15 cellular contexts compared by ENCODE assay signal in the genomic region with DNA sequence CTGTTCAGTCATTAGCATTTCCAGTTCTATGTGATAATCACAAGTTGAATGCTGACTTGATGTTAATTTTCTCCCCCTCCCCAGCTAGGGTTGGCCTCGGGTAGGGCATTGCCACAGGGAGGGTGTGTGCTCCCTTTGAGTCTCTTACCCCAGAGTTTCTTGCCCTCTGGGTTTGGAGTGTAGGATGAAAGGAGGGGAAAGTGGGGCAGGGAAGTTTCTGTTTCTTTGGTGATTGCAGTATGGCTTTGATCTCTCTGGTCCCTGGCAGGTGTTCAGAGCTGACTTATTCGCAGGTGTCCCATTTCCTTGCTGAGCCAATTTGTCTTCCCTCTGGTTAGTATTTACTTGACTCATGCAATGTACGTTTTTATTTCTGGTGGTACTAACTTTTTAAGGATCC.
DNase-seq lines count a peak whose midpoint lies in the region; ATAC-seq and TF ChIP-seq lines count a peak whose summit lies in the region.
"Had no signal": no experiment of that assay in that cellular context is flagged by ENCODE, and none has a peak within 500 bp of the region (broad histone marks: within the 10 kb centered on the region; RNA-seq: fewer than 3 reads in every experiment).

No MANE protein-coding gene starts in this region.

- TF ChIP-seq POLR2A in HCT116 (IDR thresholded peaks at IDR 0.05; ENCODE audit: borderline replicate concordance, extremely low read depth, insufficient read depth, insufficient read length), result no peak
- no peak for TF ChIP-seq POLR2A in tibial nerve (IDR thresholded peaks at IDR 0.05)

- H3K27ac Mint-ChIP-seq in WTC11, result no peak overlapping the region
- H3K27ac Mint-ChIP-seq: CD4-positive, CD25-positive, alpha-beta regulatory T cell; CD8-positive, alpha-beta T cell had no signal

- H3K4me2 ChIP-seq in HCT116 (ENCODE audit: low read length), result no peak overlapping the region
- no peak overlapping the region for H3K4me2 ChIP-seq in MM.1S (ENCODE audit: low read depth, low read length)

- H3K4me3 Mint-ChIP-seq in WTC11, result no peak overlapping the region
- H3K4me3 Mint-ChIP-seq: CD4-positive, CD25-positive, alpha-beta regulatory T cell; CD8-positive, alpha-beta T cell had no signal

- H3K27ac ChIP-seq in HCT116 (ENCODE audit: low read depth, low read length) (no peak overlapping the region), MM.1S (ENCODE audit: low read length) (no peak overlapping the region), tibial nerve (no peak overlapping the region)
- H3K27ac ChIP-seq: GM23248 had no signal

- no peaks in the 10 kb centered on the region for H4K20me1 ChIP-seq in HCT116 (ENCODE audit: insufficient read depth)
- H4K20me1 ChIP-seq in MM.1S (ENCODE audit: insufficient read depth, low read length), result no peaks in the 10 kb centered on the region

- no peaks in the 10 kb centered on the region for H3K36me3 Mint-ChIP-seq in WTC11
- H3K36me3 Mint-ChIP-seq: CD4-positive, CD25-positive, alpha-beta regulatory T cell; CD8-positive, alpha-beta T cell had no signal

- no peak for TF ChIP-seq RAD21 in HCT116 (IDR thresholded peaks at IDR 0.05; ENCODE audit: low read depth)

- H3K9me2 ChIP-seq in HCT116 (ENCODE audit: insufficient read depth) (no peaks in the 10 kb centered on the region), MM.1S (replicated peaks; ENCODE audit: insufficient read depth, low read length) (no peaks in the 10 kb centered on the region)

- H3K36me3 ChIP-seq in HCT116 (ENCODE audit: control insufficient read depth in 1 of 2, insufficient read depth in 2 of 2, low read length in 2 of 2) (no peaks in the 10 kb centered on the region), MM.1S (replicated peaks; ENCODE audit: insufficient read depth, low read length) (no peaks in the 10 kb centered on the region), tibial nerve (no peaks in the 10 kb centered on the region)

- RAD21 ChIA-PET in HCT116 (lab: Charles Lee; ENCODE audit: low non-redundant PET in 1 of 2, low total read pairs in 2 of 2, uncharacterized antibody in 2 of 2, unreplicated experiment in 2 of 2), result no interaction called here

- H3K27me3 ChIP-seq in HCT116 (ENCODE audit: insufficient read depth, low read length), result no peaks in the 10 kb centered on the region
- H3K27me3 ChIP-seq in MM.1S (replicated peaks; ENCODE audit: insufficient read depth, low read length), result no peaks in the 10 kb centered on the region
- H3K27me3 ChIP-seq in tibial nerve, result no peaks in the 10 kb centered on the region

- H3F3A ChIP-seq in MM.1S (ENCODE audit: insufficient read depth, low read length), result no peaks in the 10 kb centered on the region

- H3K9ac ChIP-seq in HCT116 (ENCODE audit: low read length) (no peak overlapping the region), MM.1S (ENCODE audit: low read length) (no peak overlapping the region)
- H3K9ac ChIP-seq: GM23248 had no signal

- H3K27me3 Mint-ChIP-seq in WTC11 (ENCODE audit: low read depth), result no peaks in the 10 kb centered on the region
- H3K27me3 Mint-ChIP-seq: CD4-positive, CD25-positive, alpha-beta regulatory T cell had no signal

- CTCF ChIA-PET in HCT116 (lab: Charles Lee) (no interaction called here), WTC11 (lab: Charles Lee) (no interaction called here)

- 62 to 67% methylated on average over 3 of the region's 3 CpGs for WGBS in tibial nerve, 2 donors

- no peak overlapping the region for H3K4me3 ChIP-seq in HCT116 (replicated peaks in 1 of 2; ENCODE audit: low read depth in 1 of 2, low read length in 2 of 2)
- no peak overlapping the region for H3K4me3 ChIP-seq in MM.1S (ENCODE audit: low read length)
- no peak overlapping the region for H3K4me3 ChIP-seq in tibial nerve
- H3K4me3 ChIP-seq: GM23248 had no signal

- peaks cover 4% of the 10 kb centered on the region for H3K9me3 Mint-ChIP-seq in WTC11

- H3K9me3 ChIP-seq in HCT116 (ENCODE audit: control insufficient read depth in 1 of 2, insufficient read depth in 1 of 2, low read depth in 1 of 2, low read length in 2 of 2) (no peaks in the 10 kb centered on the region), MM.1S (replicated peaks; ENCODE audit: insufficient read depth, low read length) (no peaks in the 10 kb centered on the region), tibial nerve (peaks cover 0 to 16% (median 1%) of the 10 kb centered on the region in 4 donors)

- no peak for TF ChIP-seq EP300 in tibial nerve (IDR thresholded peaks at IDR 0.05)

- no peak overlapping the region for H2AFZ ChIP-seq in HCT116 (ENCODE audit: low read depth, low read length, poor library complexity, severe bottlenecking)
- no peak overlapping the region for H2AFZ ChIP-seq in MM.1S (ENCODE audit: low read length)
- H2AFZ ChIP-seq: GM23248 had no signal

- no TSS peak for BruUV-seq in HCT116 (replicated peaks; lab: Mats Ljungman, UMichigan)

- H3K4me1 Mint-ChIP-seq in WTC11, result peaks cover 4% of the 10 kb centered on the region; the same call in 1 of the 2 replicates
- H3K4me1 Mint-ChIP-seq: CD4-positive, CD25-positive, alpha-beta regulatory T cell had no signal

- no peak for TF ChIP-seq CTCF in HCT116 (IDR thresholded peaks at IDR 0.05 in 2 of 3, conservative IDR thresholded peaks at IDR 0.05 in 1 of 3; ENCODE audit: borderline replicate concordance in 1 of 3, insufficient read depth in 1 of 3, low read depth in 2 of 3, low read length in 2 of 3)
- TF ChIP-seq CTCF in MM.1S (IDR thresholded peaks at IDR 0.05; ENCODE audit: low read length), result no peak
- no peak for TF ChIP-seq CTCF in WTC11 (IDR thresholded peaks at IDR 0.05)
- TF ChIP-seq CTCF in tibial nerve (IDR thresholded peaks at IDR 0.05), result no peak

- intact Hi-C loops in HCT116 (cut with micrococcal nuclease), result no loop called here

- POLR2A ChIA-PET in HCT116 (lab: Charles Lee), result no interaction called here
- POLR2A ChIA-PET in WTC11 (lab: Charles Lee), result no interaction called here

- no peaks in the 10 kb centered on the region for H3K4me1 ChIP-seq in HCT116 (ENCODE audit: control insufficient read depth in 1 of 2, insufficient read depth in 2 of 2, low read length in 2 of 2)
- peaks cover 12% of the 10 kb centered on the region for H3K4me1 ChIP-seq in MM.1S (ENCODE audit: low read length)
- no peaks in the 10 kb centered on the region for H3K4me1 ChIP-seq in tibial nerve
- H3K4me1 ChIP-seq: Caco-2 had no signal

- DNase-seq in HCT116 (ENCODE audit: low read depth, low spot score) (no peak), MM.1S (peak; percentile 38), WTC11 (ENCODE audit: low spot score) (no peak), CD1c-positive myeloid dendritic cell (ENCODE audit: extremely low spot score) (no peak), tibial nerve (ENCODE audit: low spot score in 2 of 2) (no peak)
- no peak for DNase-seq in activated naive CD4-positive, alpha-beta T cell (lab: John Stamatoyannopoulos, UW)
- DNase-seq: C1 segment of cervical spinal cord; Caco-2; CD4-positive, CD25-positive, alpha-beta regulatory T cell; CD8-positive, alpha-beta T cell; DMS153; DMS79 treated with DMSO at 0.1 percent for 48 hours; GM23248; H7; HCEC 1CT had no signal

- H3K79me2 ChIP-seq in HCT116 (ENCODE audit: insufficient read depth, low read length) (no peaks in the 10 kb centered on the region), MM.1S (ENCODE audit: low read length) (no peaks in the 10 kb centered on the region)

- ATAC-seq in HCT116, result no peak
- peak; percentile 26; the same call in 1 of the 2 replicates for ATAC-seq in WTC11
- ATAC-seq: CD8-positive, alpha-beta T cell had no signal

TF ChIP-seq in HCT116, 20 proteins besides CTCF, POLR2A, EP300 and RAD21 (continues in another document):
- TF ChIP-seq FOSL1 (IDR thresholded peaks at IDR 0.05; ENCODE audit: low read depth) (no peak), SP1 (IDR thresholded peaks at IDR 0.05; ENCODE audit: low read depth) (no peak), TCF7L2 (IDR thresholded peaks at IDR 0.05; ENCODE audit: borderline replicate concordance, extremely low read depth, insufficient read depth, insufficient read length) (peak; percentile 33), SIN3A (IDR thresholded peaks at IDR 0.05; ENCODE audit: low read depth) (no peak)

TF ChIP-seq in WTC11, 78 proteins besides CTCF, POLR2A, EP300 and RAD21:
- TF ChIP-seq FOXP4 (CRISPR knock-in tag; IDR thresholded peaks at IDR 0.05), result no peak
